ENCODE assay signal across 1 cellular context in the genomic region with DNA sequence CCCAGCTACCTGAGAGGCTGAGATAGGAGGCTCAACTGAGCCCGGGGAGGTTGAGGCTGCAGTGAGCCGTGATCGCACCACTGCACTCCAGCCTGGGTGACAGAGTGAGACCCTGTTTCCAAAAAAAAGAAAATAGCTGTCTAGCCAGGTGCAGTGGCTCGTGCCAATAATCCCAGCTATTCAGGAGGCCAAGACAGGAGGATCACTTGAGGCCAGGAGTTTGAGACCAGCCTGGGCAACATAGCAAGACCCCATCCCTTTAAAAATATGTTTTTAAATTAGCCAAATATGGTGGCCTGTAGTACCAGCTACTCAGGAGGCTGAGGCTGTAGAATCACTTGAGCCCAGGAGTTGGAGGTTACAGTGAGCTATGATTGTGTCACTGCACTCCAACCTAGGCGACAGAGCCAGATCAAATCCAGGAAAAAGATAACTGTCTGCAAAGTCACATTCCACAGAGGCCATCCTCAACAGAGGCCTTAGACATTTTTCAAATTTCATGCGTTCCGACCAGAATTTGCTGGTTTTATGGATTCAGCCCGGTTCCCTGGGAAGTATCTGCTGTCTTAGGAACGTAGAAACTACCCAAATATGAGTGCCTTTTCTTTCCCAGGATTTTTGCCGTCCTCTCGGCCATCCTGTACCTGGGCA.
TF ChIP-seq lines count a peak whose summit lies in the region.

No MANE protein-coding gene starts in this region.

TF ChIP-seq in HepG2, 621 proteins besides CTCF, POLR2A, EP300 and RAD21:
- TF ChIP-seq ATF6 (CRISPR knock-in tag; conservative IDR thresholded peaks at IDR 0.05) (no peak), MAFF (IDR thresholded peaks at IDR 0.05; ENCODE audit: low read depth, low read length) (no peak), KDM1A (CRISPR knock-in tag; IDR thresholded peaks at IDR 0.05) (no peak), ZNF484 (CRISPR knock-in tag; IDR thresholded peaks at IDR 0.05; ENCODE audit: borderline replicate concordance, low read depth) (no peak), ZBTB7B (CRISPR knock-in tag; IDR thresholded peaks at IDR 0.05) (no peak), RFX3 (CRISPR knock-in tag; IDR thresholded peaks at IDR 0.05) (no peak), ZNF121 (CRISPR knock-in tag; IDR thresholded peaks at IDR 0.05) (peak; percentile 50; the same call in 1 of the 2 replicates)
TF ChIP-seq in HepG2: peak in this region for 1.
